Comparison of ENCODE assay signal across 13 cellular contexts in the genomic region with DNA sequence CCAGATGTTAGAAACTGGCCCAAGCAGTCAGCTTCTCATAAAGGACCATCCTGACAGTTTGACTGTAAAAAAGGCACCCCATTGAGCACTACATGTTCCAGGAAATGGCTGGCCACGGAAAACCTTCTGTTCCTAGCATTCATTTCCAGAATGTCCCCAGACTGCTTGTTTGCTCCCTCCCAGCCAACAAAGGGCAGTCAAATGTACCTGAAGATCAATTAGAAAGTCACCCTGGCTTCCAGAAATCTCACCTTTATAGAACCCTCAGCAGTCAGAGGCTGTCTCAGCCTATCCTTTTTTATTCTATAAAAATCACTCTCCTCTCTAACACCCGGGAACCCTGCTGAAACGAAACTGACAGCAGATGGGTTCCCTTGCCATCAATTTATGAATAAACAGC. TPM values are rescaled to one million over a fixed set of nuclear protein-coding genes. Genes with fewer than 3 reads are reported as not detected.
A peak's percentile ranks its signal among the peaks of the same experiment; 100 is the strongest.
DNase-seq lines count a peak whose midpoint lies in the region; ATAC-seq and TF ChIP-seq lines count a peak whose summit lies in the region.
"Had no signal": no experiment of that assay in that cellular context is flagged by ENCODE, and none has a peak within 500 bp of the region (broad histone marks: within the 10 kb centered on the region; RNA-seq: fewer than 3 reads in every experiment).

No MANE protein-coding gene starts in this region.

- H4K20me1 ChIP-seq in neural progenitor cell (ENCODE audit: low read depth) = no peaks in the 10 kb centered on the region

- no peak for TF ChIP-seq POLR2A in heart left ventricle (IDR thresholded peaks at IDR 0.05)

- peaks cover 0 to 9% (median 0%) of the 10 kb centered on the region in 12 donors for H3K9me3 ChIP-seq in heart left ventricle
- no peaks in the 10 kb centered on the region for H3K9me3 ChIP-seq in neural progenitor cell (ENCODE audit: low read depth)
- H3K9me3 ChIP-seq in T-helper 17 cell (ENCODE audit: control insufficient read depth, low read length, poor library complexity, severe bottlenecking) = no peaks in the 10 kb centered on the region

- H2AFZ ChIP-seq in neural progenitor cell (replicated peaks) = no peak overlapping the region

- no peak overlapping the region for H3K4me2 ChIP-seq in neural progenitor cell

- peak overlapping the region in 10 of 12 donors; percentile 4 to 54 (median 31) for H3K4me3 ChIP-seq in heart left ventricle
- H3K4me3 ChIP-seq in neural progenitor cell = no peak overlapping the region

- 34 to 57% (median 44%) methylated on average over 3 of the region's 3 CpGs for WGBS in heart left ventricle, 4 donors

- peaks cover 21% of the 10 kb centered on the region for H3K4me1 Mint-ChIP-seq in endothelial cell (ENCODE audit: unreplicated experiment)
- peaks cover 25% of the 10 kb centered on the region for H3K4me1 Mint-ChIP-seq in neural progenitor cell
- no peaks in the 10 kb centered on the region for H3K4me1 Mint-ChIP-seq in T-helper 17 cell
- H3K4me1 Mint-ChIP-seq: activated B cell treated with CpG ODN at 0.5 μM for 24 hours had no signal

- no peaks in the 10 kb centered on the region for H3K9me3 Mint-ChIP-seq in endothelial cell (ENCODE audit: unreplicated experiment)
- H3K9me3 Mint-ChIP-seq in neural progenitor cell = no peaks in the 10 kb centered on the region
- H3K9me3 Mint-ChIP-seq: activated B cell treated with CpG ODN at 0.5 μM for 24 hours had no signal

- no peaks in the 10 kb centered on the region for H3K27me3 ChIP-seq in heart left ventricle
- no peaks in the 10 kb centered on the region for H3K27me3 ChIP-seq in neural progenitor cell

- H3K27ac Mint-ChIP-seq in endothelial cell (ENCODE audit: unreplicated experiment) = peak overlapping the region; percentile 15
- H3K27ac Mint-ChIP-seq in neural progenitor cell = peak overlapping the region; percentile 31
- no peak overlapping the region for H3K27ac Mint-ChIP-seq in T-helper 17 cell
- H3K27ac Mint-ChIP-seq: activated B cell treated with CpG ODN at 0.5 μM for 24 hours had no signal

- no peak overlapping the region for H3K4me3 Mint-ChIP-seq in endothelial cell (ENCODE audit: unreplicated experiment)
- H3K4me3 Mint-ChIP-seq in neural progenitor cell = no peak overlapping the region
- no peak overlapping the region for H3K4me3 Mint-ChIP-seq in T-helper 17 cell
- H3K4me3 Mint-ChIP-seq: activated B cell treated with CpG ODN at 0.5 μM for 24 hours had no signal

- H3K4me1 ChIP-seq in heart left ventricle (no peaks in the 10 kb centered on the region), neural progenitor cell (peaks cover 12% of the 10 kb centered on the region)

- no peak overlapping the region for H3K9ac ChIP-seq in neural progenitor cell

- H3K36me3 Mint-ChIP-seq in endothelial cell (ENCODE audit: low read depth, unreplicated experiment) = no peaks in the 10 kb centered on the region
- no peaks in the 10 kb centered on the region for H3K36me3 Mint-ChIP-seq in neural progenitor cell
- H3K36me3 Mint-ChIP-seq in T-helper 17 cell (ENCODE audit: low read depth) = no peaks in the 10 kb centered on the region

- H3K79me2 ChIP-seq in neural progenitor cell (ENCODE audit: low read depth) = no peaks in the 10 kb centered on the region

- peak overlapping the region in 4 of 12 donors; percentile 39 to 64 (median 44) for H3K27ac ChIP-seq in heart left ventricle
- H3K27ac ChIP-seq in neural progenitor cell = no peak overlapping the region
- H3K27ac ChIP-seq: epithelial cell of prostate had no signal

- no peaks in the 10 kb centered on the region for H3K36me3 ChIP-seq in heart left ventricle
- H3K36me3 ChIP-seq in neural progenitor cell = no peaks in the 10 kb centered on the region

- intact Hi-C loops in heart left ventricle (cut with DNase I) (no loop called here), Right ventricle myocardium inferior (cut with DNase I) (no loop called here)

- no peaks in the 10 kb centered on the region for H3K27me3 Mint-ChIP-seq in endothelial cell (ENCODE audit: unreplicated experiment)
- H3K27me3 Mint-ChIP-seq in neural progenitor cell (ENCODE audit: insufficient read depth, low read depth) = no peaks in the 10 kb centered on the region
- H3K27me3 Mint-ChIP-seq in T-helper 17 cell = no peaks in the 10 kb centered on the region
- H3K27me3 Mint-ChIP-seq: activated B cell treated with CpG ODN at 0.5 μM for 24 hours had no signal

- TF ChIP-seq CTCF in heart left ventricle (IDR thresholded peaks at IDR 0.05) = no peak
- no peak for TF ChIP-seq CTCF in endothelial cell (IDR thresholded peaks at IDR 0.05; ENCODE audit: unreplicated experiment)
- no peak for TF ChIP-seq CTCF in neural progenitor cell (IDR thresholded peaks at IDR 0.05)

- DNase-seq in heart left ventricle (no peak), Right ventricle myocardium inferior (ENCODE audit: missing footprints) (no peak), endothelial cell (ENCODE audit: low spot score) (no peak), neural progenitor cell (ENCODE audit: low spot score) (no peak), T-helper 17 cell (no peak), NAMALWA (ENCODE audit: low spot score) (no peak)
- DNase-seq: activated B cell treated with CpG ODN at 0.5 μM for 24 hours; activated gamma-delta T cell treated with Interleukin-2 at 50 U/mL for 16 hours; NK-92 treated with Interleukin-12 subunit alpha and Interleukin-12 subunit beta, amount 100 ng/mL, for 24 hours; stimulated activated CD4-positive, alpha-beta T cell treated with anti-CD3 and anti-CD28 coated beads, Interleukin-4, amount 100 ng/mL, for 1 hour had no signal

- H3F3A ChIP-seq in neural progenitor cell (ENCODE audit: low read depth) = no peaks in the 10 kb centered on the region

- ATAC-seq in heart left ventricle = peak in 1 of 4 donors; percentile 41
- no peak for ATAC-seq in Right ventricle myocardium inferior
- ATAC-seq in T-helper 17 cell = no peak
- no peak for ATAC-seq in HG03521 (IDR thresholded peaks at IDR 0.05; ENCODE audit: unreplicated experiment)
- no peak for ATAC-seq in GM19328 (IDR thresholded peaks at IDR 0.05; ENCODE audit: unreplicated experiment)

RNA-seq across cellular contexts. Expression of gene SAMMSON, which starts 0.8 kb away (rescaled TPM):
- total RNA-seq in heart left ventricle = not detected
- not detected for polyA plus RNA-seq in heart left ventricle
- not detected for total RNA-seq in Right ventricle myocardium inferior
- total RNA-seq in endothelial cell (ENCODE audit: unreplicated experiment) = not detected
- not detected in 2 replicates for total RNA-seq in neural progenitor cell (ENCODE audit: low replicate concordance)
- not detected for total RNA-seq in T-helper 17 cell
- total RNA-seq: activated B cell treated with CpG ODN at 0.5 μM for 24 hours had no signal
